2 cellular contexts compared by ENCODE assay signal in the genomic region with DNA sequence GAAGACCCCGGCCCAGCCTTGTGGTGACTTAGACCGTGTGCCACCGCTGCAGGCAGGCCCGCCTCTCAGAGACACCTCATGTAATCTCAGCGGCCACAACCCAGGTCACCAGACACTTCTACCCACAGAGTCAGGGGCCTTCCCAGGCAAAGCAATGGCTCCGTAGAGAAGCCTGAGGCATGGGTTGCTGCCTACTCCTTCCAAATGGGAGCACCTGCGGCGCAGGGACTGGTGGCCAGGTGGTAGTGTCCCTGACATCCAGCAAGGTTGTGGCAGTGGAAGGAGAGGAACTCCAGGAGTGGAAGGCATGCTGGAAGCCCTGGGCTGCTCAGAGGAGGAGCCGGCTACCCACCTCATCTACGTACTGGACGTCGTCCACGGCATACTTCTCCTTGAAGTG.
TF ChIP-seq lines count a peak whose summit lies in the region.

No MANE protein-coding gene starts in this region.

TF ChIP-seq in liver, 16 proteins besides CTCF, POLR2A, EP300 and RAD21:
- TF ChIP-seq YY1 (IDR thresholded peaks at IDR 0.05) (no peak), RXRA (IDR thresholded peaks at IDR 0.05) (no peak), FOXA1 (IDR thresholded peaks at IDR 0.05) (no peak), JUND (IDR thresholded peaks at IDR 0.05) (no peak), SP1 (IDR thresholded peaks at IDR 0.05) (no peak), GABPA (IDR thresholded peaks at IDR 0.05 in 1 of 2, conservative IDR thresholded peaks at IDR 0.05 in 1 of 2) (no peak), REST (IDR thresholded peaks at IDR 0.05) (no peak), TAF1 (conservative IDR thresholded peaks at IDR 0.05) (no peak), ZBTB33 (IDR thresholded peaks at IDR 0.05) (no peak), EGR1 (IDR thresholded peaks at IDR 0.05; ENCODE audit: low read depth in 2 of 2) (no peak), HNF4A (conservative IDR thresholded peaks at IDR 0.05) (no peak), HNF4G (IDR thresholded peaks at IDR 0.05) (no peak), FOXA2 (IDR thresholded peaks at IDR 0.05) (no peak), NR2F2 (IDR thresholded peaks at IDR 0.05) (no peak)
- TF ChIP-seq, protein P1, sequence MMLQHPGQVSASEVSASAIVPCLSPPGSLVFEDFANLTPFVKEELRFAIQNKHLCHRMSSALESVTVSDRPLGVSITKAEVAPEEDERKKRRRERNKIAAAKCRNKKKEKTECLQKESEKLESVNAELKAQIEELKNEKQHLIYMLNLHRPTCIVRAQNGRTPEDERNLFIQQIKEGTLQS (IDR thresholded peaks at IDR 0.05): no peak
TF ChIP-seq in liver: peak in this region for 0.

TF ChIP-seq in HepG2, 621 proteins besides CTCF, POLR2A, EP300 and RAD21:
- TF ChIP-seq IRX3 (CRISPR knock-in tag; IDR thresholded peaks at IDR 0.05; ENCODE audit: borderline replicate concordance, low read depth) (no peak), ARID2 (CRISPR knock-in tag; IDR thresholded peaks at IDR 0.05; ENCODE audit: borderline replicate concordance) (no peak), ZNF615 (CRISPR knock-in tag; IDR thresholded peaks at IDR 0.05; ENCODE audit: borderline replicate concordance) (no peak)
